In the genomic region with DNA sequence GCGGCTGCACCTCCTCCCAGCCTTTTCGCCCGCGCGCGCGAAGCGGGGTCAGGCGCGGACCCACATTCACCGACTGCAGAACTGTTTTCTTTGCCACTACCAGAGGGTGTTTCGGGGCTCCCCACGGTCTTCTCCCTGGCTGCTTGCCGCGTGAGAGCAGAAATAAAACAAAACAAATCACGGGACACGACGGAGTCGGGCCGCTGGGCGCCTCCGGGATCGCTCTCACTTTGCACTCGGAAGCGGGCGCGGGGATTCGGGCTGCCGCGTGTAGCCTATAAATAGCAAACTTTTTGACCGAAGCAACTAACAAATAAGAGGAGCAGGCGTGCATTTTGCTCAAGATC, we compare ENCODE assay signal across 8 cellular contexts.
A peak's percentile ranks its signal among the peaks of the same experiment; 100 is the strongest.
DNase-seq lines count a peak whose midpoint lies in the region; ATAC-seq and TF ChIP-seq lines count a peak whose summit lies in the region.

No MANE protein-coding gene starts in this region.

- H3K4me3 ChIP-seq in dorsolateral prefrontal cortex = peak overlapping the region; percentile 39 to 78 (median 60)

- peaks cover 2 to 77% (median 53%) of the 10 kb centered on the region in 45 donors for H3K27me3 ChIP-seq in dorsolateral prefrontal cortex

- H3K4me3 Mint-ChIP-seq in mesothelial cell of epicardium = peak overlapping the region; percentile 74

- in situ Hi-C loops in GM13977 (cut with MboI; ENCODE audit: low pct_unique_long_range_greater_than_20kb, low sequenced_read_pairs, unreplicated experiment) = no loop called here

- DNase-seq in AG08396 (ENCODE audit: low spot score) (peak; percentile 40), HK-2 (ENCODE audit: unreplicated experiment) (peak; percentile 51), dorsolateral prefrontal cortex (no peak), mesothelial cell of epicardium (ENCODE audit: low spot score in 2 of 2, unreplicated experiment in 2 of 2) (peak; percentile 30 to 52), NCI-H226 (no peak), GM13977 (ENCODE audit: low spot score) (no peak)

- H3K27ac Mint-ChIP-seq in mesothelial cell of epicardium = no peak overlapping the region

- peaks cover 44% of the 10 kb centered on the region for H3K4me1 Mint-ChIP-seq in mesothelial cell of epicardium

- TF ChIP-seq CTCF in dorsolateral prefrontal cortex (IDR thresholded peaks at IDR 0.05 in 54 of 56, conservative IDR thresholded peaks at IDR 0.05 in 2 of 56; ENCODE audit: low read depth in 1 of 56, partially characterized antibody in 56 of 56) = no peak
- TF ChIP-seq CTCF in mesothelial cell of epicardium (IDR thresholded peaks at IDR 0.05; ENCODE audit: unreplicated experiment) = no peak
- no peak for TF ChIP-seq CTCF in GM13977 (IDR thresholded peaks at IDR 0.05; ENCODE audit: extremely low read depth, insufficient read depth, missing control alignments)

- no peaks in the 10 kb centered on the region for H3K9me3 Mint-ChIP-seq in mesothelial cell of epicardium

- no peak for ATAC-seq in HG03159 (IDR thresholded peaks at IDR 0.05; ENCODE audit: unreplicated experiment)
- no peak for ATAC-seq in GM21381 (IDR thresholded peaks at IDR 0.05; ENCODE audit: unreplicated experiment)

- peaks cover 98% of the 10 kb centered on the region for H3K27me3 Mint-ChIP-seq in mesothelial cell of epicardium (ENCODE audit: low read depth)

- intact Hi-C loops in dorsolateral prefrontal cortex (cut with DNase I) = no loop called here

- H3K27ac ChIP-seq in dorsolateral prefrontal cortex = no peak overlapping the region

- no peaks in the 10 kb centered on the region for H3K36me3 Mint-ChIP-seq in mesothelial cell of epicardium

Comparison
In these comparisons a context has a peak if more than half of its experiments do, and no peak if none do; other contexts are left out.
1. DNase-seq: peak in AG08396 (single experiment), HK-2 (single experiment) and mesothelial cell of epicardium (2 of 2); none in dorsolateral prefrontal cortex (0 of 10), NCI-H226 (single experiment) and GM13977 (single experiment).